Comparison of ENCODE assay signal across 1 cellular context in genomic region chr10:58981846-58982245, GRCh38.
A peak's percentile ranks its signal among the peaks of the same experiment; 100 is the strongest.
TF ChIP-seq lines count a peak whose summit lies in the region.

No MANE protein-coding gene starts in this region.

TF ChIP-seq in GM23338, 12 proteins besides CTCF, POLR2A, EP300 and RAD21 (continued from another document):
- 0 out of 2 replicates have a peak, but pooled peaks have one; percentile 7 for TF ChIP-seq ZNF462 (CRISPR knock-in tag; IDR thresholded peaks at IDR 0.05)
